Comparison of ENCODE assay signal across 1 cellular context in the genomic region with DNA sequence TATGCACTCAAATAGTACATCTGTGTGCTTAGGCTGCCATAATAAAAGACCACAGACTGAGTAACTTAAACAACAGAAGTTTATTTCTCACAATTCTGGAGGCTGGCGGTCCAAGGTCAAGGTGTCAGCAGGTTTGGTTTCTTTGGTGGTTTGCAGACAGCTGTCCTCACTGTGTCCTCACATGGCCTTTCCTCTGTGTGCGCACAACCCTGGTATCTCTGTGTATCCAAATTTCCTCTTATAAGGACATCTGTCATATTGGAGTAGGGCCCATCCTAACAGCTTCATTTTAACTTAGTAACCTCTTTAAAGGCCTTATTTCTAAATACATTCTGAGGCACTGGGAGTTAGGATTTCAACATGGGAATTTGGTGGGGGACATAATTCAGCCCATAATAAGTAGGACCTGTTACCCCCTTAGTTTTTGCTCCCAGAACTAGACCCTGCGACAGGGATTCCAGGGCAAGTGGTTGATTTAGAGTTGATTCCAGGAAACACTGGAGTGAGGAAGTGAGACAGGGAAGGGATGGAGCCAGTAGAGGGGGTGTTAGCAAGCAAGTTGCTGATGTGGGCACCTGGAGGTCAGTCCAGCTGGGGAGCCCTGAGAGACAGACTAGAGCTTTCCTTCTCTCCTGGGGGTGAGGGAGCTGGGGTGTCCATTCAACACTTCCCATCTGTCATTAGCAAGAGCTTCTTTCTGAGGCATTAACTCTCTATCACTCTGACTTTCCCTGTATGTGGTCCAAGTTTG.
TF ChIP-seq lines count a peak whose summit lies in the region.

No MANE protein-coding gene starts in this region.

TF ChIP-seq in K562, 482 proteins besides CTCF, POLR2A, EP300 and RAD21 (continued from another document and continues in another):
- TF ChIP-seq, protein P1, sequence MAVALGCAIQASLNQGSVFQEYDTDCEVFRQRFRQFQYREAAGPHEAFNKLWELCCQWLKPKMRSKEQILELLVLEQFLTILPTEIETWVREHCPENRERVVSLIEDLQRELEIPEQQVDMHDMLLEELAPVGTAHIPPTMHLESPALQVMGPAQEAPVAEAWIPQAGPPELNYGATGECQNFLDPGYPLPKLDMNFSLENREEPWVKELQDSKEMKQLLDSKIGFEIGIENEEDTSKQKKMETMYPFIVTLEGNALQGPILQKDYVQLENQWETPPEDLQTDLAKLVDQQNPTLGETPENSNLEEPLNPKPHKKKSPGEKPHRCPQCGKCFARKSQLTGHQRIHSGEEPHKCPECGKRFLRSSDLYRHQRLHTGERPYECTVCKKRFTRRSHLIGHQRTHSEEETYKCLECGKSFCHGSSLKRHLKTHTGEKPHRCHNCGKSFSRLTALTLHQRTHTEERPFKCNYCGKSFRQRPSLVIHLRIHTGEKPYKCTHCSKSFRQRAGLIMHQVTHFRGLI (CRISPR knock-in tag; IDR thresholded peaks at IDR 0.05): no peak
- no peak for TF ChIP-seq NFYB (IDR thresholded peaks at IDR 0.05; ENCODE audit: extremely low read depth, insufficient read length)
- no peak for TF ChIP-seq MXI1 (IDR thresholded peaks at IDR 0.05; ENCODE audit: low read depth, low read length)
- peak; percentile 50; the same call in 1 of the 2 replicates for TF ChIP-seq SPI1 (IDR thresholded peaks at IDR 0.05; ENCODE audit: borderline replicate concordance, low read depth, low read length)
- no peak for TF ChIP-seq TSC22D4 (tag; IDR thresholded peaks at IDR 0.05)
- no peak for TF ChIP-seq ZHX1 (conservative IDR thresholded peaks at IDR 0.05; ENCODE audit: low read length)
- TF ChIP-seq, protein P2, sequence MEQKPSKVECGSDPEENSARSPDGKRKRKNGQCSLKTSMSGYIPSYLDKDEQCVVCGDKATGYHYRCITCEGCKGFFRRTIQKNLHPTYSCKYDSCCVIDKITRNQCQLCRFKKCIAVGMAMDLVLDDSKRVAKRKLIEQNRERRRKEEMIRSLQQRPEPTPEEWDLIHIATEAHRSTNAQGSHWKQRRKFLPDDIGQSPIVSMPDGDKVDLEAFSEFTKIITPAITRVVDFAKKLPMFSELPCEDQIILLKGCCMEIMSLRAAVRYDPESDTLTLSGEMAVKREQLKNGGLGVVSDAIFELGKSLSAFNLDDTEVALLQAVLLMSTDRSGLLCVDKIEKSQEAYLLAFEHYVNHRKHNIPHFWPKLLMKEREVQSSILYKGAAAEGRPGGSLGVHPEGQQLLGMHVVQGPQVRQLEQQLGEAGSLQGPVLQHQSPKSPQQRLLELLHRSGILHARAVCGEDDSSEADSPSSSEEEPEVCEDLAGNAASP (IDR thresholded peaks at IDR 0.05): peak; percentile 58
- no peak for TF ChIP-seq SLC30A9 (CRISPR knock-in tag; IDR thresholded peaks at IDR 0.05)
- no peak for TF ChIP-seq SMARCB1 (IDR thresholded peaks at IDR 0.05; ENCODE audit: insufficient read length, low read depth)
- TF ChIP-seq OTX1 (CRISPR knock-in tag; IDR thresholded peaks at IDR 0.05): no peak
- no peak for TF ChIP-seq KDM2B (CRISPR knock-in tag; IDR thresholded peaks at IDR 0.05)
- no peak for TF ChIP-seq ZNF23 (CRISPR knock-in tag; IDR thresholded peaks at IDR 0.05)
- no peak for TF ChIP-seq YBX1 (IDR thresholded peaks at IDR 0.05)
- TF ChIP-seq, protein P3, sequence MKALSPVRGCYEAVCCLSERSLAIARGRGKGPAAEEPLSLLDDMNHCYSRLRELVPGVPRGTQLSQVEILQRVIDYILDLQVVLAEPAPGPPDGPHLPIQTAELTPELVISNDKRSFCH (CRISPR knock-in tag; IDR thresholded peaks at IDR 0.05): no peak
- TF ChIP-seq, protein P3 (tag; IDR thresholded peaks at IDR 0.05): no peak
- TF ChIP-seq NR2C1 (IDR thresholded peaks at IDR 0.05): no peak
- peak; percentile 36; the same call in 1 of the 2 replicates for TF ChIP-seq NR2C1 (tag; IDR thresholded peaks at IDR 0.05)
- TF ChIP-seq FOXJ3 (CRISPR knock-in tag; IDR thresholded peaks at IDR 0.05): no peak
- TF ChIP-seq, protein P4, sequence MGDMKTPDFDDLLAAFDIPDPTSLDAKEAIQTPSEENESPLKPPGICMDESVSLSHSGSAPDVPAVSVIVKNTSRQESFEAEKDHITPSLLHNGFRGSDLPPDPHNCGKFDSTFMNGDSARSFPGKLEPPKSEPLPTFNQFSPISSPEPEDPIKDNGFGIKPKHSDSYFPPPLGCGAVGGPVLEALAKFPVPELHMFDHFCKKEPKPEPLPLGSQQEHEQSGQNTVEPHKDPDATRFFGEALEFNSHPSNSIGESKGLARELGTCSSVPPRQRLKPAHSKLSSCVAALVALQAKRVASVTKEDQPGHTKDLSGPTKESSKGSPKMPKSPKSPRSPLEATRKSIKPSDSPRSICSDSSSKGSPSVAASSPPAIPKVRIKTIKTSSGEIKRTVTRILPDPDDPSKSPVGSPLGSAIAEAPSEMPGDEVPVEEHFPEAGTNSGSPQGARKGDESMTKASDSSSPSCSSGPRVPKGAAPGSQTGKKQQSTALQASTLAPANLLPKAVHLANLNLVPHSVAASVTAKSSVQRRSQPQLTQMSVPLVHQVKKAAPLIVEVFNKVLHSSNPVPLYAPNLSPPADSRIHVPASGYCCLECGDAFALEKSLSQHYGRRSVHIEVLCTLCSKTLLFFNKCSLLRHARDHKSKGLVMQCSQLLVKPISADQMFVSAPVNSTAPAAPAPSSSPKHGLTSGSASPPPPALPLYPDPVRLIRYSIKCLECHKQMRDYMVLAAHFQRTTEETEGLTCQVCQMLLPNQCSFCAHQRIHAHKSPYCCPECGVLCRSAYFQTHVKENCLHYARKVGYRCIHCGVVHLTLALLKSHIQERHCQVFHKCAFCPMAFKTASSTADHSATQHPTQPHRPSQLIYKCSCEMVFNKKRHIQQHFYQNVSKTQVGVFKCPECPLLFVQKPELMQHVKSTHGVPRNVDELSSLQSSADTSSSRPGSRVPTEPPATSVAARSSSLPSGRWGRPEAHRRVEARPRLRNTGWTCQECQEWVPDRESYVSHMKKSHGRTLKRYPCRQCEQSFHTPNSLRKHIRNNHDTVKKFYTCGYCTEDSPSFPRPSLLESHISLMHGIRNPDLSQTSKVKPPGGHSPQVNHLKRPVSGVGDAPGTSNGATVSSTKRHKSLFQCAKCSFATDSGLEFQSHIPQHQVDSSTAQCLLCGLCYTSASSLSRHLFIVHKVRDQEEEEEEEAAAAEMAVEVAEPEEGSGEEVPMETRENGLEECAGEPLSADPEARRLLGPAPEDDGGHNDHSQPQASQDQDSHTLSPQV (IDR thresholded peaks at IDR 0.05): 0 out of 2 replicates have a peak, but pooled peaks have one; percentile 37
- TF ChIP-seq ZNF639 (CRISPR knock-in tag; conservative IDR thresholded peaks at IDR 0.05 in 1 of 2, IDR thresholded peaks at IDR 0.05 in 1 of 2): no peak
- TF ChIP-seq, protein P5, sequence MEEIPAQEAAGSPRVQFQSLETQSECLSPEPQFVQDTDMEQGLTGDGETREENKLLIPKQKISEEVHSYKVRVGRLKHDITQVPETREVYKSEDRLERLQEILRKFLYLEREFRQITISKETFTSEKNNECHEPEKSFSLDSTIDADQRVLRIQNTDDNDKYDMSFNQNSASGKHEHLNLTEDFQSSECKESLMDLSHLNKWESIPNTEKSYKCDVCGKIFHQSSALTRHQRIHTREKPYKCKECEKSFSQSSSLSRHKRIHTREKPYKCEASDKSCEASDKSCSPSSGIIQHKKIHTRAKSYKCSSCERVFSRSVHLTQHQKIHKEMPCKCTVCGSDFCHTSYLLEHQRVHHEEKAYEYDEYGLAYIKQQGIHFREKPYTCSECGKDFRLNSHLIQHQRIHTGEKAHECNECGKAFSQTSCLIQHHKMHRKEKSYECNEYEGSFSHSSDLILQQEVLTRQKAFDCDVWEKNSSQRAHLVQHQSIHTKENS (CRISPR knock-in tag; IDR thresholded peaks at IDR 0.05): no peak
- no peak for TF ChIP-seq FOXK1 (CRISPR knock-in tag; IDR thresholded peaks at IDR 0.05; ENCODE audit: borderline replicate concordance)
- TF ChIP-seq BRF2 (IDR thresholded peaks at IDR 0.05; ENCODE audit: borderline replicate concordance, insufficient read depth, insufficient read length): no peak
- peak; percentile 77 for TF ChIP-seq ESRRA (IDR thresholded peaks at IDR 0.05; ENCODE audit: borderline replicate concordance, low read depth)
- TF ChIP-seq ZNF444 (CRISPR knock-in tag; IDR thresholded peaks at IDR 0.05): no peak
- TF ChIP-seq PRDM10 (IDR thresholded peaks at IDR 0.05; ENCODE audit: partially characterized antibody): no peak
- TF ChIP-seq ZNF384 (IDR thresholded peaks at IDR 0.05; ENCODE audit: low read depth, low read length): no peak
- TF ChIP-seq CBFA2T2 (conservative IDR thresholded peaks at IDR 0.05): no peak
- TF ChIP-seq MAFF (IDR thresholded peaks at IDR 0.05; ENCODE audit: low read length): no peak
- TF ChIP-seq, protein P6, sequence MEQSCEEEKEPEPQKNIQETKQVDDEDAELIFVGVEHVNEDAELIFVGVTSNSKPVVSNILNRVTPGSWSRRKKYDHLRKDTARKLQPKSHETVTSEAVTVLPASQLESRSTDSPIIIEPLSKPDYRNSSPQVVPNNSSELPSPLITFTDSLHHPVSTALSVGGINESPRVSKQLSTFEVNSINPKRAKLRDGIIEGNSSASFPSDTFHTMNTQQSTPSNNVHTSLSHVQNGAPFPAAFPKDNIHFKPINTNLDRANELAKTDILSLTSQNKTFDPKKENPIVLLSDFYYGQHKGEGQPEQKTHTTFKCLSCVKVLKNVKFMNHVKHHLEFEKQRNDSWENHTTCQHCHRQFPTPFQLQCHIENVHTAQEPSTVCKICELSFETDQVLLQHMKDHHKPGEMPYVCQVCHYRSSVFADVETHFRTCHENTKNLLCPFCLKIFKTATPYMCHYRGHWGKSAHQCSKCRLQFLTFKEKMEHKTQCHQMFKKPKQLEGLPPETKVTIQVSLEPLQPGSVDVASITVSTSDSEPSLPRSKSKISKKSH (CRISPR knock-in tag; IDR thresholded peaks at IDR 0.05): no peak
